ENCODE assay signal across 30 cellular contexts in the genomic region with DNA sequence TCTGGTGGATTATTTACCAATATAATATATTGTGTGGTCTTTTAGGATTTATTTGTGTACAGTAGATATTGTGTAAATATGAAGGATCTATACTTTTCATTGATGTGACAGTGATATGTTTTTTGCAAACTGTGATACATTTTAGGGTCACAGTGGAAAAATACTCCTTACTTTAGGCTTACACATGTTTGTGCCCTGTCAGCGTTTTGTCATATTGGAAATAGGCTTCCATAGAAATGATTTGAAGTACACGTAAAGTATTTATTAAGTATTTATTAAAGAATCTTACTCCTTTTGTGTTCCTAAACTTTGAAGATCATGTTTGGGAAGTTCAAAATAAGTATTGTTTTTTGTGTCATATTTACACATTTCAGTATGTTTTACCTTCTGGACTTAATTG.
"Had no signal": no experiment of that assay in that cellular context is flagged by ENCODE, and none has a peak within 500 bp of the region (broad histone marks: within the 10 kb centered on the region; RNA-seq: fewer than 3 reads in every experiment).

No MANE protein-coding gene starts in this region.

- ATAC-seq: heart right ventricle; left colon; lower lobe of right lung; naive thymus-derived CD8-positive, alpha-beta T cell; psoas muscle; right cardiac atrium; stimulated activated memory B cell treated with anti-CD40 and anti-IgM and Interleukin-4, amounts not matched to agents 10 μg/mL and 1 μg/mL and 100 μg/mL, for 72 hours; stimulated activated naive CD8-positive, alpha-beta T cell treated with anti-CD3 and anti-CD28 coated beads, Interleukin-15, Interleukin-2, amounts not matched to agents 100 U/mL and 50 U/mL, for 24 hours; upper lobe of right lung had no signal

- H3K4me3 ChIP-seq: coronary artery, esophagus squamous epithelium, heart right ventricle, left ventricle myocardium inferior, lower lobe of right lung, psoas muscle, skin epidermis, spleen, testis, tibial nerve, upper lobe of right lung, uterus had no signal

- H3K4me1 ChIP-seq: uterus had no signal

- H3K36me3 ChIP-seq: upper lobe of right lung, uterus had no signal

- H3K27ac ChIP-seq: coronary artery, esophagus squamous epithelium, left ventricle myocardium inferior, lower lobe of right lung, skin epidermis, spleen, testis, tibial nerve, upper lobe of right lung, uterus had no signal

- DNase-seq: dermis blood vessel endothelial cell; effector memory CD4-positive, alpha-beta T cell; erythroblast; esophagus squamous epithelium; foreskin melanocyte; glutamatergic neuron; heart right ventricle; hippocampal formation; immature natural killer cell; islet precursor cell; kidney glomerular epithelial cell; left colon; left ventricle myocardium inferior; lower lobe of right lung; naive thymus-derived CD8-positive, alpha-beta T cell; nucleus accumbens; posterior cingulate gyrus; psoas muscle; right cardiac atrium; spleen; stimulated activated CD4-positive, alpha-beta T cell treated with anti-CD3 and anti-CD28 coated beads, Interleukin-4, amount 100 ng/mL, for 4 hours; stimulated activated naive CD8-positive, alpha-beta T cell treated with anti-CD3 and anti-CD28 coated beads, Interleukin-15, Interleukin-2, amounts not matched to agents 100 U/mL and 50 U/mL, for 24 hours; substantia nigra; testis; upper lobe of right lung; uterus had no signal

- H3K27me3 ChIP-seq: esophagus squamous epithelium, heart right ventricle, spleen, testis, tibial nerve, upper lobe of right lung, uterus had no signal

- H3K9me3 ChIP-seq: esophagus squamous epithelium, heart right ventricle, left ventricle myocardium inferior, lower lobe of right lung, psoas muscle, testis, tibial nerve, upper lobe of right lung, uterus had no signal
